ENCODE assay signal across 10 cellular contexts in the genomic region with DNA sequence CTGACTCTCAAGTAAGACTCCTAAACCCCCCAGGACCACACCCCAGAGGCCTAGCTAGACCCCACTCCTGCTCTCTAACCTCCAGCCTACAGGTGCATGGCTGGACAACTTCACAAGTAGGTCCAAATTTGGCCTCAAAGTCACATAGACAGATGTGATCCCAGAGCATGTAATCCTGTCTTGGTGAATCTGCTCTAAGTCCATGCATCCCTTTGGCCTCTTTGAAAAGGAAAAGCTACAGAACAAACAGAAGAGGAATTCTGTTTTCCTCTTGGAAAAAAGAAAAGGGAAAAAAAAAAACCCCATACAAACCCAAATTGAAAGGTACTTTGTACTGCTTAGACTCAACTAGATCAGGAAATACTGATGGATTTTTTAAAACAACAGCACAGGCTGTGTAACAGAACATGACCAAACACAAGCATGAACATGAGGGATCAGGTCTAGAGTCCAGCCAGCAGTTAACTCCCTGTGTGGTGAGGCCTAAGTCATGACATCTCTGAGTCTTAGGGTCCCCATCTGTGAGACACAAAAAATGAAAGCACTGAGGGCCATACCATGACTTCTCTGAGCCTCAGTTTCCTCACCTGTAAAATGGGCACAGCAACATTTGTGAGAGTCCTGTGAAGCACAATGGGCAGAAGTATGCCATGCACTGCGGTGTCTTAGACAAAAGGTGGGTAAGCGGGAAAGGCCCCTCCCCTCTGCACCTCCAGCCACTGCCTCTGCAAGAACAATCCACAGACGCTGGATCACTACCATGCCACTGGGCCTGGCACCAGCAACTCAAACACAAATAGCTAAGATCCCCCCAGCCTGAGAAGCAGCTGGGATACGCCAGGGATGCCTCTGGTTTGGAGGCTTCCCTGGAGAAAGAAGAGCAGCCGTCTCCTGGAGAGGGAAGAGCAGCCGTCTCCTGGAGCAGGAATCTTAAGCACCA. TPM values are rescaled to one million over a fixed set of nuclear protein-coding genes. Genes with fewer than 3 reads are reported as not detected.
DNase-seq lines count a peak whose midpoint lies in the region; ATAC-seq and TF ChIP-seq lines count a peak whose summit lies in the region.
"Had no signal": no experiment of that assay in that cellular context is flagged by ENCODE, and none has a peak within 500 bp of the region (broad histone marks: within the 10 kb centered on the region; RNA-seq: fewer than 3 reads in every experiment).

No MANE protein-coding gene starts in this region.

- H3K4me1 ChIP-seq in SJSA1 (replicated peaks) = peaks cover 25% of the 10 kb centered on the region
- H3K4me1 ChIP-seq in hepatocyte (ENCODE audit: insufficient read depth) = peaks cover 39% of the 10 kb centered on the region
- peaks cover 25% of the 10 kb centered on the region for H3K4me1 ChIP-seq in psoas muscle

- H3K9me2 ChIP-seq in hepatocyte (replicated peaks; ENCODE audit: insufficient read depth) = no peaks in the 10 kb centered on the region

- CTCF ChIA-PET in AG04450 (lab: Charles Lee) = interaction anchor here (0.6 to 1.4 kb wide), 2 partner anchors 98 kb away, joined by 3 to 11 read pairs; no protein-coding TSS in a partner anchor

- H3K36me3 ChIP-seq in SJSA1 (no peaks in the 10 kb centered on the region), hepatocyte (replicated peaks; ENCODE audit: insufficient read depth, low read depth) (no peaks in the 10 kb centered on the region), psoas muscle (ENCODE audit: insufficient read depth in 1 of 2, low read depth in 1 of 2) (no peaks in the 10 kb centered on the region)

- H3K9me3 ChIP-seq in AG04450 (ENCODE audit: control insufficient read depth, insufficient read depth, low read length) = no peaks in the 10 kb centered on the region
- H3K9me3 ChIP-seq in SJSA1 (replicated peaks) = no peaks in the 10 kb centered on the region
- no peaks in the 10 kb centered on the region for H3K9me3 ChIP-seq in hepatocyte (ENCODE audit: low read depth)
- no peaks in the 10 kb centered on the region for H3K9me3 ChIP-seq in psoas muscle

- POLR2A ChIA-PET in AG04450 (lab: Yijun Ruan, JAX) = interaction anchor here (0.6 to 0.9 kb wide), 2 partner anchors 23 to 92 kb away, joined by 3 read pairs; no protein-coding TSS in a partner anchor

- peak overlapping the region; percentile 21 for H3K27ac ChIP-seq in AG04450 (ENCODE audit: low read depth, low read length)
- peak overlapping the region; percentile 39; the same call in 1 of the 2 replicates for H3K27ac ChIP-seq in SJSA1
- peak overlapping the region; percentile 91 for H3K27ac ChIP-seq in hepatocyte
- H3K27ac ChIP-seq in psoas muscle = peak overlapping the region; percentile 48

- H3K4me3 ChIP-seq in AG04450 (ENCODE audit: low read depth, low read length) (no peak overlapping the region), SJSA1 (no peak overlapping the region), hepatocyte (no peak overlapping the region), psoas muscle (no peak overlapping the region)

- intact Hi-C loops in psoas muscle (cut with DNase I) = loop anchor here in 1 of 2 donors (10.0 kb wide), 1 partner anchor 46 kb away; no protein-coding TSS in a partner anchor

- H3K79me2 ChIP-seq in hepatocyte = peaks cover 49% of the 10 kb centered on the region

- ATAC-seq in psoas muscle (peak in 1 of 4 donors; percentile 12), HG03039 (IDR thresholded peaks at IDR 0.05; ENCODE audit: unreplicated experiment) (no peak), HG03159 (IDR thresholded peaks at IDR 0.05; ENCODE audit: unreplicated experiment) (no peak), HG03571 (IDR thresholded peaks at IDR 0.05; ENCODE audit: unreplicated experiment) (no peak)
- ATAC-seq: CD8-positive, alpha-beta T cell had no signal

- H3K27me3 ChIP-seq in AG04450 (ENCODE audit: control insufficient read depth, insufficient read depth, low read length) = no peaks in the 10 kb centered on the region
- no peaks in the 10 kb centered on the region for H3K27me3 ChIP-seq in SJSA1 (replicated peaks)
- no peaks in the 10 kb centered on the region for H3K27me3 ChIP-seq in hepatocyte
- no peaks in the 10 kb centered on the region for H3K27me3 ChIP-seq in psoas muscle (ENCODE audit: insufficient read depth in 3 of 3, low read length in 2 of 3)

- DNase-seq in AG04450 (ENCODE audit: low read depth, low spot score) (no peak), SJSA1 (ENCODE audit: low read depth in 1 of 2, low spot score in 2 of 2) (no peak), hepatocyte (ENCODE audit: low spot score) (no peak), psoas muscle (no peak), AML-193 (lab: John Stamatoyannopoulos, UW) (no peak)
- DNase-seq: CD8-positive, alpha-beta T cell; stimulated activated CD4-positive, alpha-beta T cell treated with anti-CD3 and anti-CD28 coated beads, Interleukin-4, amount 100 ng/mL, for 1 hour had no signal

- no peaks in the 10 kb centered on the region for H4K20me1 ChIP-seq in hepatocyte (ENCODE audit: insufficient read depth, poor library complexity, severe bottlenecking)

- no peak overlapping the region for H2AFZ ChIP-seq in hepatocyte

- TF ChIP-seq CTCF in AG04450 (IDR thresholded peaks at IDR 0.05; ENCODE audit: low read depth, low read length) (no peak), hepatocyte (IDR thresholded peaks at IDR 0.05; ENCODE audit: poor library complexity) (no peak), psoas muscle (IDR thresholded peaks at IDR 0.05) (no peak)

- 83% methylated on average over 6 of the region's 6 CpGs for WGBS in hepatocyte (ENCODE audit: low lambda C conversion rate, missing lambda C conversion rate)
- WGBS in psoas muscle, 3 donors = 77 to 90% (median 89%) methylated on average over 5 to 6 of the region's 6 CpGs

- peak overlapping the region; percentile 65 for H3K4me2 ChIP-seq in hepatocyte

RNA-seq across cellular contexts. Expression of gene PITPNM2, which starts 9.9 kb away (rescaled TPM):
- 1.3 and 2.2 TPM in 2 replicates for polyA plus RNA-seq in AG04450 (2011; rRNA removed)
- 4.9 and 5.7 TPM in 2 replicates for polyA minus RNA-seq in AG04450 (2011; rRNA and poly(A)+ RNA removed)
- 0.42 TPM in 1 of 2 replicates, not detected in the other for total RNA-seq in SJSA1 (2014; rRNA removed; shearing (Covaris generic))
- 2.2 and 3.6 TPM in 2 replicates for total RNA-seq in hepatocyte
- 5.7 and 6.3 TPM in 2 replicates for polyA plus RNA-seq in hepatocyte
- 1 to 10 TPM; 4.6 to 7.4 (median 5.8) TPM for total RNA-seq in psoas muscle
- 1 to 10 TPM; 2.2 to 3.5 (median 3.0) TPM for polyA plus RNA-seq in psoas muscle

Comparison
In these comparisons a context has a peak if more than half of its experiments do, and no peak if none do; other contexts are left out.
1. H3K27ac ChIP-seq: peak in every context shown above with its lines; median percentile 91 in hepatocyte; 48 in psoas muscle; 39 in SJSA1; 21 in AG04450.